Comparison of ENCODE assay signal across 17 cellular contexts in the genomic region with DNA sequence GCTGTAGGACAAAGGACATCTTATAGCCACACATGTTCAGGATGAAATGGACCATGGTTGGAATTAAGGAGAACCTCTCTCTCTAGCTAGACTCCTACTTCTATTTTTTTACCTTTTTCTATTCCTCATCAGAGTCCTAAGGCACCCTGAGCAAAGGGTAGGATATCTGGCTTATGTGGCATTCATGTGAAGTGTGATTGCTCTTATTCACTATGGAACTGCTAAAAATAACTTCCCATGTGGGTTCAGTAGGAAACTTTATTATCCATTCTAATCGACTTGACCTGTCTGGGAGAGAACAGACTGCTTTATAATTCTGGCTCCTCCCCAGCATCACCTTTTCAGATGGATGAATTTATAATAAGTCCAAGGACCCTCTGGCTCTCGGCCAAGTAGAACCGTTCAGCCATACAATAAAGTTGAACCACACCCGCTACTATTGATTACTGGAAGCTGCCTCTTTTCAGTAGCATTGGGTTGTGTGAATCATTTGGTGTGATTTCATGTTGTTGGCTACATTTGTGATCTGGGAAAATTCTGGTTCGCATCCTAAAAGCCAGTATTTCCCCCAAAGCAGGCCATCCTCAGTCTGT.
DNase-seq lines count a peak whose midpoint lies in the region; ATAC-seq, FAIRE-seq and TF ChIP-seq lines count a peak whose summit lies in the region.
"Had no signal": no experiment of that assay in that cellular context is flagged by ENCODE, and none has a peak within 500 bp of the region (broad histone marks: within the 10 kb centered on the region; RNA-seq: fewer than 3 reads in every experiment).

No MANE protein-coding gene starts in this region.

- no peaks in the 10 kb centered on the region for H3K4me1 ChIP-seq in mucosa of descending colon (ENCODE audit: low read depth)
- no peaks in the 10 kb centered on the region for H3K4me1 ChIP-seq in thyroid gland
- H3K4me1 ChIP-seq: BLaER1 had no signal

- TF ChIP-seq CTCF in mucosa of descending colon (IDR thresholded peaks at IDR 0.05) (no peak), thyroid gland (IDR thresholded peaks at IDR 0.05) (no peak)

- H3K27me3 ChIP-seq in thyroid gland = no peaks in the 10 kb centered on the region
- H3K27me3 ChIP-seq: BLaER1 had no signal

- TF ChIP-seq POLR2A in thyroid gland (IDR thresholded peaks at IDR 0.05) = no peak

- no peaks in the 10 kb centered on the region for H3K9me3 ChIP-seq in mucosa of descending colon
- no peaks in the 10 kb centered on the region for H3K9me3 ChIP-seq in thyroid gland
- H3K9me3 ChIP-seq: BLaER1, HAP-1 had no signal

- ATAC-seq in mucosa of descending colon = peak; percentile 79

- H3K36me3 ChIP-seq in mucosa of descending colon (ENCODE audit: low read depth) (no peaks in the 10 kb centered on the region), thyroid gland (peaks cover 24 to 29% of the 10 kb centered on the region in 2 donors)

- intact Hi-C loops in mucosa of descending colon (cut with DNase I, micrococcal nuclease) = no loop called here
- intact Hi-C loops in thyroid gland (cut with DNase I) = no loop called here

- H3K27ac ChIP-seq in thyroid gland = no peak overlapping the region
- H3K27ac ChIP-seq: BLaER1 had no signal

- H3K4me3 ChIP-seq in mucosa of descending colon = no peak overlapping the region
- H3K4me3 ChIP-seq in thyroid gland (replicated peaks in 1 of 3) = no peak overlapping the region
- H3K4me3 ChIP-seq: BLaER1, HAP-1 had no signal

- FAIRE-seq in frontal cortex (lab: Jason Lieb, UNC) = no peak
- FAIRE-seq: G401.6, GM12892, RCC 7860 had no signal

- WGBS in thyroid gland, 2 donors = 78% methylated on average over 5 of the region's 5 CpGs

- DNase-seq in NCI-H1105 treated with DMSO at 0.1 percent for 48 hours (lab: John Stamatoyannopoulos, UW) (peak; percentile 52), NCI-H1105 (lab: John Stamatoyannopoulos, UW) (no peak), DMS79 treated with DMSO at 0.1 percent for 48 hours (lab: John Stamatoyannopoulos, UW) (peak; percentile 41), NCI-H69 (lab: John Stamatoyannopoulos, UW) (peak; percentile 79), mucosa of descending colon (peak in 2 of 3 donors; percentile 35 to 71), frontal cortex (ENCODE audit: low spot score in 2 of 2) (no peak), thyroid gland (no peak), D341Med (ENCODE audit: low spot score) (no peak)
- DNase-seq: 8988T, IMR-90, NCI-H82, SHP77 treated with DMSO at 0.1 percent for 48 hours had no signal

Comparison
In these comparisons a context has a peak if more than half of its experiments do, and no peak if none do; other contexts are left out.
1. DNase-seq: peak in NCI-H1105 treated with DMSO at 0.1 percent for 48 hours (single experiment), DMS79 treated with DMSO at 0.1 percent for 48 hours (single experiment), NCI-H69 (single experiment) and mucosa of descending colon (2 of 3); none in NCI-H1105 (single experiment), frontal cortex (0 of 2), thyroid gland (0 of 2) and D341Med (single experiment).